Comparison of ENCODE assay signal across 25 cellular contexts in genomic region chr1:200273305-200273704, GRCh38.
"Had no signal": no experiment of that assay in that cellular context is flagged by ENCODE, and none has a peak within 500 bp of the region (broad histone marks: within the 10 kb centered on the region; RNA-seq: fewer than 3 reads in every experiment).

No MANE protein-coding gene starts in this region.

- H3K27ac Mint-ChIP-seq: mesothelial cell of epicardium; natural killer cell treated with Interleukin-12 subunit alpha and Interleukin-12 subunit beta and Interleukin-15 and Interleukin-18, amount 100 ng/mL, for 72 hours; progenitor cell of endocrine pancreas; stimulated activated naive CD8-positive, alpha-beta T cell treated with anti-CD3 and anti-CD28 coated beads, Interleukin-15, Interleukin-2, amounts not matched to agents 100 ng/mL and 50 ng/mL, for 24 hours had no signal

- H3K36me3 Mint-ChIP-seq: mesothelial cell of epicardium; naive B cell; natural killer cell treated with Interleukin-12 subunit alpha and Interleukin-12 subunit beta and Interleukin-15 and Interleukin-18, amount 100 ng/mL, for 72 hours had no signal

- H2AFZ ChIP-seq: parathyroid adenoma had no signal

- ATAC-seq: mucosa of descending colon; natural killer cell treated with Interleukin-12 subunit alpha and Interleukin-12 subunit beta and Interleukin-15 and Interleukin-18, amount 100 ng/mL, for 72 hours; upper lobe of right lung had no signal

- H3K27ac ChIP-seq: dorsolateral prefrontal cortex, neutrophil, parathyroid adenoma, suprapubic skin, transverse colon, upper lobe of right lung, uterus had no signal

- H3K9me3 ChIP-seq: mucosa of descending colon, neutrophil, right lobe of liver, suprapubic skin, transverse colon, upper lobe of right lung, uterus had no signal

- H3K9me3 Mint-ChIP-seq: mesothelial cell of epicardium; naive B cell; natural killer cell treated with Interleukin-12 subunit alpha and Interleukin-12 subunit beta and Interleukin-15 and Interleukin-18, amount 100 ng/mL, for 72 hours; neural crest cell; stimulated activated naive CD8-positive, alpha-beta T cell treated with anti-CD3 and anti-CD28 coated beads, Interleukin-15, Interleukin-2, amounts not matched to agents 100 ng/mL and 50 ng/mL, for 24 hours had no signal

- H3K79me2 ChIP-seq: parathyroid adenoma had no signal

- H3K4me1 Mint-ChIP-seq: neural crest cell had no signal

- H3K4me1 ChIP-seq: parathyroid adenoma, suprapubic skin, upper lobe of right lung, uterus had no signal

- H3K27me3 Mint-ChIP-seq: stimulated activated naive CD8-positive, alpha-beta T cell treated with anti-CD3 and anti-CD28 coated beads, Interleukin-15, Interleukin-2, amounts not matched to agents 100 ng/mL and 50 ng/mL, for 24 hours had no signal

- H3K4me3 Mint-ChIP-seq: mesothelial cell of epicardium; naive B cell; natural killer cell treated with Interleukin-12 subunit alpha and Interleukin-12 subunit beta and Interleukin-15 and Interleukin-18, amount 100 ng/mL, for 72 hours; neural crest cell; stimulated activated naive CD8-positive, alpha-beta T cell treated with anti-CD3 and anti-CD28 coated beads, Interleukin-15, Interleukin-2, amounts not matched to agents 100 ng/mL and 50 ng/mL, for 24 hours had no signal

- DNase-seq: dorsolateral prefrontal cortex; effector CD4-positive, alpha-beta T cell; hypothalamus; mesenchymal stem cell; mucosa of descending colon; naive B cell; small intestine; stimulated activated CD4-positive, alpha-beta T cell treated with anti-CD3 and anti-CD28 coated beads, Interleukin-15, amount 100 ng/mL, for 24 hours; stimulated activated CD4-positive, alpha-beta T cell treated with anti-CD3 and anti-CD28 coated beads, Interleukin-2, amount 100 ng/mL, for 48 hours; transverse colon; upper lobe of right lung; uterus had no signal

- H3K4me3 ChIP-seq: dorsolateral prefrontal cortex, lung, mucosa of descending colon, right lobe of liver, suprapubic skin, transverse colon, upper lobe of right lung, uterus had no signal

- FAIRE-seq: colon, frontal cortex, keratinocyte, small intestine had no signal

- H3K27me3 ChIP-seq: dorsolateral prefrontal cortex, neutrophil, right lobe of liver, suprapubic skin, transverse colon, upper lobe of right lung, uterus had no signal

- H3K9ac ChIP-seq: parathyroid adenoma had no signal

- H3K36me3 ChIP-seq: neutrophil, right lobe of liver, suprapubic skin, transverse colon, upper lobe of right lung, uterus had no signal
